ENCODE assay signal across 9 cellular contexts in genomic region chr6:30684386-30685156, GRCh38. TPM values are rescaled to one million over a fixed set of nuclear protein-coding genes. Genes with fewer than 3 reads are reported as not detected.
DNase-seq lines count a peak whose midpoint lies in the region; TF ChIP-seq lines count a peak whose summit lies in the region.
"Had no signal": no experiment of that assay in that cellular context is flagged by ENCODE, and none has a peak within 500 bp of the region (broad histone marks: within the 10 kb centered on the region; RNA-seq: fewer than 3 reads in every experiment).

No MANE protein-coding gene starts in this region.

- no peaks in the 10 kb centered on the region for H3K9me3 ChIP-seq in iPS-20b (ENCODE audit: insufficient read depth, low read depth, low read length)

- H3K4me3 ChIP-seq in GM12865 (ENCODE audit: low read depth, low read length), result peak overlapping the region; percentile 96
- H3K4me3 ChIP-seq in iPS-20b (ENCODE audit: low read length), result peak overlapping the region; percentile 50; the same call in 1 of the 2 replicates

- no peak for TF ChIP-seq CTCF in GM12865 (IDR thresholded peaks at IDR 0.05; ENCODE audit: insufficient read depth, low read depth, low read length, missing control alignments)

- no peaks in the 10 kb centered on the region for H3K36me3 ChIP-seq in iPS-20b (ENCODE audit: insufficient read depth, low read depth, low read length)

- DNase-seq in GM12865 (ENCODE audit: low read depth) (peak; percentile 71), RPMI7951 (ENCODE audit: low read depth) (peak; percentile 51), GOT3 (lab: John Stamatoyannopoulos, UW) (no peak), NCI-H146 treated with DMSO at 0.1 percent for 48 hours (lab: John Stamatoyannopoulos, UW; ENCODE audit: unreplicated experiment) (no peak), NCI-H2029 treated with DMSO at 0.1 percent for 48 hours (lab: John Stamatoyannopoulos, UW) (no peak)
- DNase-seq in stimulated activated CD4-positive, alpha-beta T cell treated with anti-CD3 and anti-CD28 coated beads, Interleukin-15, amount 100 ng/mL, for 24 hours, result peak; percentile 78

- no peaks in the 10 kb centered on the region for H3K27me3 ChIP-seq in iPS-20b (ENCODE audit: insufficient read depth, low read length)

- peak overlapping the region; percentile 90 for H3K27ac ChIP-seq in angular gyrus (ENCODE audit: low read depth, low read length)
- no peak overlapping the region for H3K27ac ChIP-seq in iPS-20b (ENCODE audit: low read length)
- H3K27ac ChIP-seq: VCaP had no signal

- peak overlapping the region; percentile 69; the same call in 1 of the 2 replicates for H3K9ac ChIP-seq in iPS-20b (ENCODE audit: low read depth, low read length)

- peaks cover 35% of the 10 kb centered on the region; the same call in 1 of the 2 replicates for H3K4me1 ChIP-seq in iPS-20b (ENCODE audit: insufficient read depth, low read length)

RNA-seq across cellular contexts. Expression of gene PPP1R18, which starts 1.9 kb away (rescaled TPM):
- 77.4 and 83.9 TPM in 2 replicates for total RNA-seq in RPMI7951 (2014; rRNA removed; shearing (Covaris generic))

RNA-seq across cellular contexts. Expression of gene NRM, which starts 6.2 kb away (rescaled TPM):
- total RNA-seq in RPMI7951 (2014; rRNA removed; shearing (Covaris generic)), result 18.2 and 29.2 TPM in 2 replicates

RNA-seq across cellular contexts. Expression of gene DHX16, which starts 11.8 kb away (rescaled TPM):
- 32.2 and 36.8 TPM in 2 replicates for total RNA-seq in RPMI7951 (2014; rRNA removed; shearing (Covaris generic))

RNA-seq across cellular contexts. Expression of gene MDC1, which starts 32.5 kb away (rescaled TPM):
- 6.4 and 13.6 TPM in 2 replicates for total RNA-seq in RPMI7951 (2014; rRNA removed; shearing (Covaris generic))

RNA-seq across cellular contexts. Expression of gene TUBB, which starts 35.6 kb away (rescaled TPM):
- total RNA-seq in RPMI7951 (2014; rRNA removed; shearing (Covaris generic)), result 1,269 and 1,837 TPM in 2 replicates

Comparison
In these comparisons a context has a peak if more than half of its experiments do, and no peak if none do; other contexts are left out.
1. DNase-seq: peak in GM12865 (single experiment), RPMI7951 (single experiment) and stimulated activated CD4-positive, alpha-beta T cell treated with anti-CD3 and anti-CD28 coated beads, Interleukin-15, amount 100 ng/mL, for 24 hours (single experiment); none in GOT3 (single experiment), NCI-H146 treated with DMSO at 0.1 percent for 48 hours (single experiment) and NCI-H2029 treated with DMSO at 0.1 percent for 48 hours (single experiment).